Comparison of ENCODE assay signal across 25 cellular contexts in genomic region chr9:130310456-130310855, GRCh38. TPM values are rescaled to one million over a fixed set of nuclear protein-coding genes. Genes with fewer than 3 reads are reported as not detected.
DNase-seq lines count a peak whose midpoint lies in the region; ATAC-seq and TF ChIP-seq lines count a peak whose summit lies in the region.
"Had no signal": no experiment of that assay in that cellular context is flagged by ENCODE, and none has a peak within 500 bp of the region (broad histone marks: within the 10 kb centered on the region; RNA-seq: fewer than 3 reads in every experiment).

No MANE protein-coding gene starts in this region.

- no peaks in the 10 kb centered on the region for H4K20me1 ChIP-seq in neural progenitor cell (ENCODE audit: low read depth)
- H4K20me1 ChIP-seq: BLaER1 had no signal

- H3K4me3 Mint-ChIP-seq in stimulated activated naive CD8-positive, alpha-beta T cell treated with anti-CD3 and anti-CD28 coated beads, Interleukin-15, amount 100 ng/mL, for 72 hours: no peak overlapping the region
- H3K4me3 Mint-ChIP-seq in neural progenitor cell: no peak overlapping the region
- H3K4me3 Mint-ChIP-seq: CD14-positive monocyte; CD4-positive, alpha-beta memory T cell; CD4-positive, CD25-positive, alpha-beta regulatory T cell; CD8-positive, alpha-beta memory T cell had no signal

- H3K36me3 Mint-ChIP-seq in neural progenitor cell: no peaks in the 10 kb centered on the region
- H3K36me3 Mint-ChIP-seq: CD14-positive monocyte; CD4-positive, alpha-beta memory T cell; CD4-positive, CD25-positive, alpha-beta regulatory T cell; CD8-positive, alpha-beta memory T cell had no signal

- no peaks in the 10 kb centered on the region for H3K4me1 Mint-ChIP-seq in stimulated activated naive CD8-positive, alpha-beta T cell treated with anti-CD3 and anti-CD28 coated beads, Interleukin-15, amount 100 ng/mL, for 72 hours
- no peaks in the 10 kb centered on the region for H3K4me1 Mint-ChIP-seq in neural progenitor cell
- H3K4me1 Mint-ChIP-seq: CD14-positive monocyte; CD4-positive, CD25-positive, alpha-beta regulatory T cell; CD8-positive, alpha-beta memory T cell had no signal

- H3K36me3 ChIP-seq in heart right ventricle (peaks cover 0 to 19% (median 0%) of the 10 kb centered on the region in 9 donors), neural progenitor cell (no peaks in the 10 kb centered on the region)
- H3K36me3 ChIP-seq: BE2C, BLaER1 had no signal

- H3K4me3 ChIP-seq in heart right ventricle (no peak overlapping the region), neural progenitor cell (no peak overlapping the region)
- H3K4me3 ChIP-seq: A549, BLaER1, GM12878 had no signal

- no peaks in the 10 kb centered on the region for H3F3A ChIP-seq in neural progenitor cell (ENCODE audit: low read depth)

- intact Hi-C loops in Right ventricle myocardium inferior (cut with DNase I) (no loop called here), heart right ventricle (cut with DNase I) (no loop called here)

- H3K27me3 ChIP-seq in heart right ventricle (no peaks in the 10 kb centered on the region), neural progenitor cell (no peaks in the 10 kb centered on the region)
- H3K27me3 ChIP-seq: BE2C, BLaER1 had no signal

- ATAC-seq in Right ventricle myocardium inferior (no peak), heart right ventricle (no peak)
- no peak for ATAC-seq in stimulated activated naive CD8-positive, alpha-beta T cell treated with anti-CD3 and anti-CD28 coated beads, Interleukin-15, amount 100 ng/mL, for 72 hours
- no peak for ATAC-seq in stimulated activated naive CD8-positive, alpha-beta T cell treated with anti-CD3 and anti-CD28 coated beads, Interleukin-15, Interleukin-2, amounts not matched to agents 100 U/mL and 50 U/mL, for 24 hours
- ATAC-seq: A549, GM12878 had no signal

- H3K27ac ChIP-seq in heart right ventricle: no peak overlapping the region
- H3K27ac ChIP-seq in neural progenitor cell: no peak overlapping the region
- H3K27ac ChIP-seq: 22Rv1, A549, BLaER1 had no signal

- H3K9me3 Mint-ChIP-seq in stimulated activated naive CD8-positive, alpha-beta T cell treated with anti-CD3 and anti-CD28 coated beads, Interleukin-15, amount 100 ng/mL, for 72 hours: no peaks in the 10 kb centered on the region
- no peaks in the 10 kb centered on the region for H3K9me3 Mint-ChIP-seq in neural progenitor cell
- H3K9me3 Mint-ChIP-seq: CD4-positive, alpha-beta memory T cell; CD4-positive, CD25-positive, alpha-beta regulatory T cell; CD8-positive, alpha-beta memory T cell had no signal

- H3K27me3 Mint-ChIP-seq in stimulated activated naive CD8-positive, alpha-beta T cell treated with anti-CD3 and anti-CD28 coated beads, Interleukin-15, amount 100 ng/mL, for 72 hours: no peaks in the 10 kb centered on the region
- peaks cover 6% of the 10 kb centered on the region for H3K27me3 Mint-ChIP-seq in neural progenitor cell (ENCODE audit: insufficient read depth, low read depth)

- H3K79me2 ChIP-seq in neural progenitor cell (ENCODE audit: low read depth): no peaks in the 10 kb centered on the region

- in situ Hi-C loops in ACHN (cut with HindIII; ENCODE audit: low pct_ligation_motif_present, low pct_unique_long_range_greater_than_20kb, low sequenced_read_pairs): no loop called here

- H2AFZ ChIP-seq in neural progenitor cell (replicated peaks): no peak overlapping the region

- DNase-seq in Right ventricle myocardium inferior (ENCODE audit: missing footprints) (peak; percentile 49), heart right ventricle (no peak), neural progenitor cell (ENCODE audit: low spot score) (no peak), NCI-H1436 treated with DMSO at 0.1 percent for 48 hours (lab: John Stamatoyannopoulos, UW) (no peak), ACHN (no peak)
- no peak for DNase-seq in stimulated activated naive CD8-positive, alpha-beta T cell treated with anti-CD3 and anti-CD28 coated beads, Interleukin-15, amount 100 ng/mL, for 72 hours
- no peak for DNase-seq in stimulated activated naive CD8-positive, alpha-beta T cell treated with anti-CD3 and anti-CD28 coated beads, Interleukin-15, Interleukin-2, amounts not matched to agents 100 U/mL and 50 U/mL, for 24 hours
- DNase-seq: BE2C; C1 segment of cervical spinal cord; CD4-positive, alpha-beta memory T cell; CD4-positive, CD25-positive, alpha-beta regulatory T cell; CD8-positive, alpha-beta memory T cell; COR-L47; DMS 273 treated with DMSO at 0.1 percent for 48 hours; DMS153; DMS53; DMS79; DND-41; EL; GDM1 had no signal

- no peak overlapping the region for H3K9ac ChIP-seq in neural progenitor cell
- H3K9ac ChIP-seq: BLaER1 had no signal

- no peaks in the 10 kb centered on the region for H3K9me3 ChIP-seq in heart right ventricle
- no peaks in the 10 kb centered on the region for H3K9me3 ChIP-seq in neural progenitor cell (ENCODE audit: low read depth)
- H3K9me3 ChIP-seq: A549, BE2C, BLaER1 had no signal

- 95 to 96% methylated on average over 9 of the region's 9 CpGs for WGBS in heart right ventricle, 2 donors

- no peak overlapping the region for H3K4me2 ChIP-seq in neural progenitor cell
- H3K4me2 ChIP-seq: A549, BLaER1 had no signal

- peak overlapping the region; percentile 67 to 69 for H3K27ac Mint-ChIP-seq in stimulated activated naive CD8-positive, alpha-beta T cell treated with anti-CD3 and anti-CD28 coated beads, Interleukin-15, amount 100 ng/mL, for 72 hours
- H3K27ac Mint-ChIP-seq in neural progenitor cell: peak overlapping the region; percentile 42
- H3K27ac Mint-ChIP-seq: CD4-positive, alpha-beta memory T cell; CD4-positive, CD25-positive, alpha-beta regulatory T cell; CD8-positive, alpha-beta memory T cell had no signal

- H3K4me1 ChIP-seq in heart right ventricle: peaks cover 0 to 20% (median 4%) of the 10 kb centered on the region in 9 donors
- H3K4me1 ChIP-seq in neural progenitor cell: no peaks in the 10 kb centered on the region
- H3K4me1 ChIP-seq: A549 had no signal

- no peak for TF ChIP-seq CTCF in heart right ventricle (IDR thresholded peaks at IDR 0.05)
- TF ChIP-seq CTCF in neural progenitor cell (IDR thresholded peaks at IDR 0.05): no peak

RNA-seq across cellular contexts. Expression of gene HMCN2, which starts 44.9 kb away (rescaled TPM):
- total RNA-seq in Right ventricle myocardium inferior (5.7 TPM), heart right ventricle (1 to 10 TPM; 2.6 to 6.1 (median 4.9) TPM), neural progenitor cell (ENCODE audit: low replicate concordance) (0.15 and 0.40 TPM in 2 replicates)
- polyA plus RNA-seq in heart right ventricle: 10 to 100 TPM in 1 of 2 donors, 1 to 10 TPM in 1; 6.2 to 10.2 TPM
- total RNA-seq: CD4-positive, alpha-beta memory T cell; CD4-positive, CD25-positive, alpha-beta regulatory T cell; CD8-positive, alpha-beta memory T cell; GM12878 had no signal
- polyA plus RNA-seq: CD14-positive monocyte; CD4-positive, alpha-beta memory T cell; CD4-positive, CD25-positive, alpha-beta regulatory T cell; CD8-positive, alpha-beta memory T cell had no signal
